14 cellular contexts compared by ENCODE assay signal in genomic region chr3:149701977-149702350, GRCh38. TPM values are rescaled to one million over a fixed set of nuclear protein-coding genes. Genes with fewer than 3 reads are reported as not detected.
DNase-seq lines count a peak whose midpoint lies in the region; ATAC-seq, FAIRE-seq and TF ChIP-seq lines count a peak whose summit lies in the region.
"Had no signal": no experiment of that assay in that cellular context is flagged by ENCODE, and none has a peak within 500 bp of the region (broad histone marks: within the 10 kb centered on the region; RNA-seq: fewer than 3 reads in every experiment).

No MANE protein-coding gene starts in this region.

- H4K20me1 ChIP-seq in K562 (replicated peaks; ENCODE audit: control insufficient read depth, insufficient read depth, low read length) (no peaks in the 10 kb centered on the region), neural progenitor cell (ENCODE audit: low read depth) (no peaks in the 10 kb centered on the region)
- H4K20me1 ChIP-seq: BLaER1 had no signal

- TF ChIP-seq CTCF in K562 (IDR thresholded peaks at IDR 0.05 in 2 of 3, conservative IDR thresholded peaks at IDR 0.05 in 1 of 3; ENCODE audit: insufficient read depth in 2 of 3, low read depth in 1 of 3, low read length in 3 of 3), result no peak
- TF ChIP-seq CTCF in neural progenitor cell (IDR thresholded peaks at IDR 0.05), result no peak

- no peaks in the 10 kb centered on the region for H3K36me3 ChIP-seq in K562 (ENCODE audit: control insufficient read depth, insufficient read depth, low read length)
- H3K36me3 ChIP-seq in urinary bladder (ENCODE audit: insufficient read depth), result no peaks in the 10 kb centered on the region
- no peaks in the 10 kb centered on the region for H3K36me3 ChIP-seq in neural progenitor cell
- H3K36me3 ChIP-seq: BLaER1, heart left ventricle had no signal

- no peak for TF ChIP-seq POLR2A in K562 (conservative IDR thresholded peaks at IDR 0.05)

- H3K27ac ChIP-seq in K562 (ENCODE audit: extremely low read depth, low read depth, low read length) (no peak overlapping the region), urinary bladder (ENCODE audit: low read depth) (peak overlapping the region; percentile 48), neural progenitor cell (no peak overlapping the region)
- H3K27ac ChIP-seq: BLaER1 had no signal

- H3K27me3 ChIP-seq in K562 (ENCODE audit: control insufficient read depth in 2 of 2, insufficient read depth in 2 of 2, low read length in 2 of 2) (no peaks in the 10 kb centered on the region), neural progenitor cell (no peaks in the 10 kb centered on the region)
- H3K27me3 ChIP-seq: BLaER1, heart left ventricle had no signal

- CTCF ChIA-PET in K562 (lab: Yijun Ruan, JAX; ENCODE audit: low intra/inter-chr PET ratio), result no interaction called here

- peak; percentile 24 for DNase-seq in stimulated activated CD4-positive, alpha-beta T cell treated with anti-CD3 and anti-CD28 coated beads, Interleukin-1b, Interleukin-23, amount 100 ng/mL, for 48 hours
- DNase-seq in stimulated activated CD4-positive, alpha-beta T cell treated with anti-CD3 and anti-CD28 coated beads, Interleukin-15, amount 100 ng/mL, for 24 hours, result no peak
- DNase-seq in K562 (ENCODE audit: extremely low read depth in 1 of 4, low spot score in 3 of 4) (no peak), epidermal melanocyte (ENCODE audit: insufficient read length, low spot score) (no peak), neural progenitor cell (ENCODE audit: low spot score) (no peak)
- DNase-seq: heart left ventricle, KBM-7, naive B cell, NCI-H1417 treated with DMSO at 0.1 percent for 48 hours, NCI-H510A had no signal

- WGBS in K562 (ENCODE audit: insufficient coverage, low coverage, missing lambda C conversion rate), result 50% methylated on average over 1 of the region's 1 CpG
- WGBS in urinary bladder, result 93% methylated on average over 1 of the region's 1 CpG

- H3K36me3 Mint-ChIP-seq in neural progenitor cell, result peaks cover 4% of the 10 kb centered on the region
- H3K36me3 Mint-ChIP-seq: naive B cell had no signal

- H2AFZ ChIP-seq in K562 (ENCODE audit: low read depth, low read length) (no peak overlapping the region), neural progenitor cell (replicated peaks) (no peak overlapping the region)

- H3K4me2 ChIP-seq in K562 (ENCODE audit: insufficient read depth, low read length) (no peak overlapping the region), neural progenitor cell (no peak overlapping the region)
- H3K4me2 ChIP-seq: BLaER1 had no signal

- H3K4me1 ChIP-seq in K562 (replicated peaks in 1 of 2; ENCODE audit: control insufficient read depth in 2 of 2, insufficient read depth in 2 of 2, low read length in 2 of 2), result no peaks in the 10 kb centered on the region
- H3K4me1 ChIP-seq in urinary bladder (ENCODE audit: insufficient read depth), result no peaks in the 10 kb centered on the region
- no peaks in the 10 kb centered on the region for H3K4me1 ChIP-seq in neural progenitor cell
- H3K4me1 ChIP-seq: BLaER1 had no signal

- H3K4me3 Mint-ChIP-seq in neural progenitor cell, result no peak overlapping the region

- in situ Hi-C loops in K562 (cut with MboI), result no loop called here

- H3F3A ChIP-seq in neural progenitor cell (ENCODE audit: low read depth), result no peaks in the 10 kb centered on the region

- no peak for TF ChIP-seq RAD21 in K562 (CRISPR knock-in tag; conservative IDR thresholded peaks at IDR 0.05 in 1 of 2, IDR thresholded peaks at IDR 0.05 in 1 of 2)

- H3K4me1 Mint-ChIP-seq in neural progenitor cell, result peaks cover 1% of the 10 kb centered on the region

- H3K27ac Mint-ChIP-seq in neural progenitor cell, result no peak overlapping the region

- H3K9me3 ChIP-seq in K562 (replicated peaks; ENCODE audit: control insufficient read depth, insufficient read depth, low read depth, low read length), result no peaks in the 10 kb centered on the region
- no peaks in the 10 kb centered on the region for H3K9me3 ChIP-seq in neural progenitor cell (ENCODE audit: low read depth)

- BruUV-seq in K562 (replicated peaks; lab: Mats Ljungman, UMichigan), result no TSS peak

- peak; percentile 58 for FAIRE-seq in K562 (lab: Jason Lieb, UNC)

- peak; percentile 45 for ATAC-seq in HG03095 (IDR thresholded peaks at IDR 0.05; ENCODE audit: unreplicated experiment)
- no peak for ATAC-seq in K562
- ATAC-seq in HG03520 (IDR thresholded peaks at IDR 0.05; ENCODE audit: unreplicated experiment), result no peak

- H3K9me1 ChIP-seq in K562 (ENCODE audit: control insufficient read depth, insufficient read depth, low read length), result no peaks in the 10 kb centered on the region

- no peak for TF ChIP-seq EP300 in K562 (IDR thresholded peaks at IDR 0.05; ENCODE audit: low read length)

- H3K9me3 Mint-ChIP-seq in neural progenitor cell, result peaks cover 25% of the 10 kb centered on the region

- H3K9ac ChIP-seq in K562 (ENCODE audit: insufficient read depth in 1 of 2, low read depth in 2 of 2, low read length in 2 of 2) (no peak overlapping the region), neural progenitor cell (no peak overlapping the region)
- H3K9ac ChIP-seq: BLaER1 had no signal

- H3K4me3 ChIP-seq in K562 (no peak overlapping the region), urinary bladder (ENCODE audit: low read depth, low read length) (no peak overlapping the region), neural progenitor cell (no peak overlapping the region)
- H3K4me3 ChIP-seq: BLaER1, heart left ventricle had no signal

- POLR2A ChIA-PET in K562 (lab: Yijun Ruan, JAX), result no interaction called here

- H3K79me2 ChIP-seq in K562 (ENCODE audit: control insufficient read depth, insufficient read depth, low read length) (no peaks in the 10 kb centered on the region), neural progenitor cell (ENCODE audit: low read depth) (no peaks in the 10 kb centered on the region)

- intact Hi-C loops in K562 (cut with micrococcal nuclease), result no loop called here

- no peaks in the 10 kb centered on the region for H3K27me3 Mint-ChIP-seq in neural progenitor cell (ENCODE audit: insufficient read depth, low read depth)
- H3K27me3 Mint-ChIP-seq: naive B cell had no signal

TF ChIP-seq in K562, 482 proteins besides CTCF, POLR2A, EP300 and RAD21 (continues in another document):
- TF ChIP-seq MNT (conservative IDR thresholded peaks at IDR 0.05), result no peak

RNA-seq across cellular contexts. Expression of gene WWTR1, which starts 44.1 kb away (rescaled TPM):
- total RNA-seq in K562 (2011; cell fraction: chromatin; rRNA removed; ENCODE audit: low replicate concordance), result 0.12 and 0.44 TPM in 2 replicates
- total RNA-seq in K562 (2011; cell fraction: nucleolus; rRNA removed), result not detected in 2 replicates
- 0.66 TPM in 1 of 2 replicates, not detected in the other for total RNA-seq in K562 (2011; cell fraction: nucleoplasm; rRNA removed)
- total RNA-seq in K562 (2014; rRNA removed), result 0.05 TPM in 1 of 2 replicates, not detected in the other
- total RNA-seq in K562 (2014; rRNA removed; fragmentation: Illumina TruSeq; extraction: Trizol), result 0.06 and 0.22 TPM in 2 replicates
- total RNA-seq in K562 (2015; rRNA removed; fragmentation: Illumina TruSeq; extraction: Trizol), result 0.04 TPM in 1 of 2 replicates, not detected in the other
- total RNA-seq in K562 (2021), result 0.47 and 0.60 TPM in 2 replicates
- 0.32 and 0.89 TPM in 2 replicates for polyA plus RNA-seq in K562 (2011; rRNA removed)
- polyA plus RNA-seq in K562 (2011; cell fraction: cytosol; rRNA removed), result 0.52 and 0.94 TPM in 2 replicates
- 0.45 and 0.78 TPM in 2 replicates for polyA plus RNA-seq in K562 (2011; cell fraction: nucleus; rRNA removed)
- polyA plus RNA-seq in K562 (2012), result 0.14 and 0.21 TPM in 2 replicates
- 0.06 and 0.21 TPM in 2 replicates for polyA plus RNA-seq in K562 (2014; fragmentation: Illumina TruSeq; extraction: Trizol)
- polyA plus RNA-seq in K562 (2014; fragmentation: Nextera tagmentation; extraction: Ambion mirVana), result 1 to 10 TPM in 1 of 2 experiments, under 1 TPM in 1; 0.62 to 1.4 TPM
- 0.34 and 1.5 TPM in 2 replicates for polyA plus RNA-seq in K562 (2014; rRNA removed)
- 0.72 and 1.5 TPM in 2 replicates for polyA minus RNA-seq in K562 (2011; rRNA and poly(A)+ RNA removed)
- 1.1 and 2.0 TPM in 2 replicates for polyA minus RNA-seq in K562 (2011; cell fraction: cytosol; rRNA and poly(A)+ RNA removed)
- polyA minus RNA-seq in K562 (2011; cell fraction: nucleus; rRNA and poly(A)+ RNA removed), result 0.67 and 1.2 TPM in 2 replicates
- 136 TPM for total RNA-seq in urinary bladder
- 155 TPM for polyA plus RNA-seq in urinary bladder
- 8.0 and 13.9 TPM in 2 replicates for total RNA-seq in neural progenitor cell (ENCODE audit: low replicate concordance)

RNA-seq across cellular contexts. Expression of gene COMMD2, which starts 50.3 kb away (rescaled TPM):
- total RNA-seq in K562 (2011; cell fraction: chromatin; rRNA removed; ENCODE audit: low replicate concordance), result 13.6 and 23.0 TPM in 2 replicates
- 8.3 and 10.1 TPM in 2 replicates for total RNA-seq in K562 (2011; cell fraction: nucleolus; rRNA removed)
- 15.0 and 27.2 TPM in 2 replicates for total RNA-seq in K562 (2011; cell fraction: nucleoplasm; rRNA removed)
- 22.2 and 25.8 TPM in 2 replicates for total RNA-seq in K562 (2014; rRNA removed)
- total RNA-seq in K562 (2014; rRNA removed; fragmentation: Illumina TruSeq; extraction: Trizol), result 41.8 and 43.6 TPM in 2 replicates
- 25.8 and 29.4 TPM in 2 replicates for total RNA-seq in K562 (2015; rRNA removed; fragmentation: Illumina TruSeq; extraction: Trizol)
- 36.1 and 37.5 TPM in 2 replicates for total RNA-seq in K562 (2021)
- 38.1 and 69.1 TPM in 2 replicates for polyA plus RNA-seq in K562 (2011; rRNA removed)
- polyA plus RNA-seq in K562 (2011; cell fraction: cytosol; rRNA removed), result 21.8 and 24.0 TPM in 2 replicates
- polyA plus RNA-seq in K562 (2011; cell fraction: nucleus; rRNA removed), result 6.9 and 7.1 TPM in 2 replicates
- polyA plus RNA-seq in K562 (2012), result 26.3 and 30.0 TPM in 2 replicates
- 59.0 and 68.2 TPM in 2 replicates for polyA plus RNA-seq in K562 (2014; fragmentation: Illumina TruSeq; extraction: Trizol)
- polyA plus RNA-seq in K562 (2014; fragmentation: Nextera tagmentation; extraction: Ambion mirVana), result 100 to 1,000 TPM in 1 of 2 experiments, 10 to 100 TPM in 1; 93.0 to 102 TPM
- 27.9 and 32.9 TPM in 2 replicates for polyA plus RNA-seq in K562 (2014; rRNA removed)
- polyA minus RNA-seq in K562 (2011; rRNA and poly(A)+ RNA removed), result 32.7 and 33.1 TPM in 2 replicates
- 12.5 and 12.8 TPM in 2 replicates for polyA minus RNA-seq in K562 (2011; cell fraction: cytosol; rRNA and poly(A)+ RNA removed)
- 11.2 and 13.6 TPM in 2 replicates for polyA minus RNA-seq in K562 (2011; cell fraction: nucleus; rRNA and poly(A)+ RNA removed)
- 59.2 TPM for total RNA-seq in urinary bladder
- 13.7 TPM for polyA plus RNA-seq in urinary bladder
- total RNA-seq in neural progenitor cell (ENCODE audit: low replicate concordance), result 46.8 and 110 TPM in 2 replicates
